ENCODE assay signal across 18 cellular contexts in the genomic region with DNA sequence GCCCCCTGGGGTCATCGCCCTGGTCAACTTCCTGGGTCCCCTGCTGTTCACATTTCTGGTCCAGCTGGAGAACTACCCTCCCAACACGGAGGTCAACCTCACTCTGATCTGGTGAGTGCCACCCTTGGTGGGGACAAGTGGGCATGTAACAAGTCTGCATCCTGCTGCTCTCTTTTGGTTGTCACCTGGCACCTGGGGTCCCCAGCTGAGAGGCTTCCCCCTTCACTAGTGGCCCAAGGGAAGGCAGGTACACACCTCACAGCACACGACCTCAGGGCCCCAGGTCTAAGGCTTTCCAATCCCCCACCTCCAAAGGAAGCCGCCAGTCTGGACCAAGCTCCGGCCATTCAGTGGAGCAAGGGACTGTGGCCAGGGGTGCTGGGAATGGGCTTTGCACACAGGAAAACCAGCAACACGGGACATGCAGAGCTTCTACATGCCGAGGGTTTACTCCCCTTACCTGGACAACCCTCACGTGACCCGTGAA. TPM values are rescaled to one million over a fixed set of nuclear protein-coding genes. Genes with fewer than 3 reads are reported as not detected.
DNase-seq lines count a peak whose midpoint lies in the region; ATAC-seq, FAIRE-seq and TF ChIP-seq lines count a peak whose summit lies in the region.
"Had no signal": no experiment of that assay in that cellular context is flagged by ENCODE, and none has a peak within 500 bp of the region (broad histone marks: within the 10 kb centered on the region; RNA-seq: fewer than 3 reads in every experiment).

No MANE protein-coding gene starts in this region.

- no peaks in the 10 kb centered on the region for H3K27me3 Mint-ChIP-seq in stimulated activated naive B cell treated with anti-CD40 and anti-IgM and Interleukin-4, amounts not matched to agents 10 μg/mL and 1 μg/mL and 100 μg/mL, for 72 hours
- H3K27me3 Mint-ChIP-seq: stimulated activated naive CD8-positive, alpha-beta T cell treated with anti-CD3 and anti-CD28 coated beads, Interleukin-15, Interleukin-2, amounts not matched to agents 100 ng/mL and 50 ng/mL, for 24 hours had no signal

- H3K4me1 ChIP-seq in right atrium auricular region = peaks cover 0 to 32% of the 10 kb centered on the region in 2 donors
- peaks cover 0 to 17% (median 5%) of the 10 kb centered on the region in 4 experiments; a peak in 5 of 7 replicates for H3K4me1 ChIP-seq in H1 (replicated peaks in 1 of 4; ENCODE audit: control insufficient read depth in 3 of 4, insufficient read depth in 4 of 4, low read length in 3 of 4)
- H3K4me1 ChIP-seq: prostate gland had no signal

- FAIRE-seq in H1 (lab: Jason Lieb, UNC) = no peak
- FAIRE-seq: HTR-8/SVneo had no signal

- H3K27ac ChIP-seq in right atrium auricular region = no peak overlapping the region
- H3K27ac ChIP-seq in SU-DHL-6 (ENCODE audit: low read depth, low read length) = peak overlapping the region; percentile 95
- H3K27ac ChIP-seq in H1 (ENCODE audit: low read depth, low read length) = no peak overlapping the region
- H3K27ac ChIP-seq: ascending aorta, prostate gland, thyroid gland had no signal

- H3K27ac Mint-ChIP-seq in stimulated activated naive B cell treated with anti-CD40 and anti-IgM and Interleukin-4, amounts not matched to agents 10 μg/mL and 1 μg/mL and 100 μg/mL, for 72 hours = peak overlapping the region; percentile 31
- H3K27ac Mint-ChIP-seq: nephron progenitor cell had no signal

- TF ChIP-seq RAD21 in H1 (IDR thresholded peaks at IDR 0.05 in 1 of 2, conservative IDR thresholded peaks at IDR 0.05 in 1 of 2; ENCODE audit: low read depth in 2 of 2, low read length in 2 of 2) = no peak

- no peak overlapping the region for H2BK12ac ChIP-seq in H1 (ENCODE audit: low read depth, low read length)

- no peak overlapping the region for H2BK20ac ChIP-seq in H1 (ENCODE audit: low read length)

- H3K4me3 ChIP-seq in right atrium auricular region (no peak overlapping the region), SU-DHL-6 (ENCODE audit: insufficient read depth, low read length, poor library complexity, severe bottlenecking) (no peak overlapping the region), H1 (ENCODE audit: extremely low read depth in 1 of 4, insufficient read depth in 2 of 4, low read depth in 3 of 4, low read length in 4 of 4) (no peak overlapping the region)
- H3K4me3 ChIP-seq: ascending aorta, heart right ventricle, prostate gland, skin epidermis, thyroid gland had no signal

- TF ChIP-seq CTCF in right atrium auricular region (IDR thresholded peaks at IDR 0.05) (no peak), SU-DHL-6 (IDR thresholded peaks at IDR 0.05; ENCODE audit: insufficient read depth, low read length, poor library complexity, severe bottlenecking) (no peak), H1 (IDR thresholded peaks at IDR 0.05; ENCODE audit: control extremely low read depth in 1 of 3, insufficient read depth in 1 of 3, low read depth in 1 of 3, low read length in 3 of 3) (no peak), GM10248 (IDR thresholded peaks at IDR 0.05; ENCODE audit: control extremely low read depth, extremely low read depth, low read depth, missing control alignments) (no peak)

- H3K36me3 ChIP-seq in right atrium auricular region (no peaks in the 10 kb centered on the region), SU-DHL-6 (ENCODE audit: low read length) (no peaks in the 10 kb centered on the region; the same call in 1 of the 2 replicates), H1 (ENCODE audit: control insufficient read depth in 2 of 4, insufficient read depth in 4 of 4, low read length in 3 of 4) (no peaks in the 10 kb centered on the region)
- H3K36me3 ChIP-seq: ascending aorta, prostate gland, thyroid gland had no signal

- intact Hi-C loops in left cardiac atrium (cut with DNase I) = loop anchor here in 1 of 2 donors (5.0 kb wide), 1 partner anchor 42 kb away; no protein-coding TSS in a partner anchor

- no peak overlapping the region for H2BK120ac ChIP-seq in H1 (replicated peaks; ENCODE audit: low read depth, low read length)

- no peak overlapping the region for H4K5ac ChIP-seq in H1 (ENCODE audit: insufficient read length, low read depth, low read length)

- 74% methylated on average over 9 of the region's 9 CpGs; no CpG with 5 or more reads in 1 of the 2 experiments for WGBS in H1 (ENCODE audit: extremely low coverage in 1 of 2, insufficient coverage in 1 of 2, insufficient read length in 1 of 2, insufficient replicate concordance in 2 of 2, low coverage in 1 of 2, low lambda C conversion rate in 2 of 2, missing lambda C conversion rate in 1 of 2), 2 experiments

- H3K23me2 ChIP-seq in H1 (ENCODE audit: low read depth, low read length) = no peaks in the 10 kb centered on the region; the same call in 1 of the 2 replicates

- H3K79me2 ChIP-seq in SU-DHL-6 (ENCODE audit: insufficient read depth, low read length) (peaks cover 19% of the 10 kb centered on the region), H1 (ENCODE audit: control insufficient read depth in 1 of 2, insufficient read depth in 2 of 2, low read length in 2 of 2) (no peaks in the 10 kb centered on the region)

- no peak overlapping the region for H4K8ac ChIP-seq in H1 (ENCODE audit: extremely low read depth, insufficient read depth, low read length)

- H3K4me2 ChIP-seq in SU-DHL-6 (ENCODE audit: low read depth, low read length, poor library complexity, severe bottlenecking) (no peak overlapping the region), H1 (ENCODE audit: insufficient read depth in 1 of 2, low read depth in 2 of 2, low read length in 2 of 2) (no peak overlapping the region)

- no peaks in the 10 kb centered on the region for H3K27me3 ChIP-seq in right atrium auricular region
- no peaks in the 10 kb centered on the region for H3K27me3 ChIP-seq in SU-DHL-6 (ENCODE audit: low read length)
- H3K27me3 ChIP-seq in H1 (replicated peaks in 1 of 4; ENCODE audit: control insufficient read depth in 3 of 4, extremely low read depth in 1 of 4, insufficient read depth in 3 of 4, low read length in 3 of 4) = peaks cover 0 to 26% (median 17%) of the 10 kb centered on the region in 4 experiments; a peak in 5 of 7 replicates
- H3K27me3 ChIP-seq: ascending aorta, thyroid gland had no signal

- no peak overlapping the region for H3K56ac ChIP-seq in H1 (replicated peaks; ENCODE audit: insufficient read length, low read depth, low read length)

- H4K20me1 ChIP-seq in SU-DHL-6 (ENCODE audit: low read depth, low read length) (no peaks in the 10 kb centered on the region), H1 (replicated peaks in 1 of 2; ENCODE audit: control insufficient read depth in 1 of 2, insufficient read depth in 2 of 2, low read length in 2 of 2) (peaks cover 0 to 4% of the 10 kb centered on the region in 2 experiments)

- H2BK5ac ChIP-seq in H1 (ENCODE audit: low read depth, low read length) = no peak overlapping the region

- no peak overlapping the region for H2AK5ac ChIP-seq in H1 (ENCODE audit: low read depth, low read length)

- no peak for ATAC-seq in left cardiac atrium
- ATAC-seq in stimulated activated naive B cell treated with anti-CD40 and anti-IgM and Interleukin-4, amounts not matched to agents 10 μg/mL and 1 μg/mL and 100 μg/mL, for 72 hours (replicated peaks) = no peak

- H3K9me3 ChIP-seq in right atrium auricular region (no peaks in the 10 kb centered on the region), SU-DHL-6 (ENCODE audit: insufficient read depth, low read length) (no peaks in the 10 kb centered on the region), H1 (ENCODE audit: insufficient read depth in 2 of 2, low read depth in 1 of 2, low read length in 1 of 2) (no peaks in the 10 kb centered on the region)
- H3K9me3 ChIP-seq: ascending aorta, heart right ventricle, prostate gland, thyroid gland had no signal

- TF ChIP-seq EP300 in H1 (IDR thresholded peaks at IDR 0.05; ENCODE audit: borderline replicate concordance in 1 of 2, low read depth in 2 of 2, low read length in 2 of 2) = no peak

- CTCF ChIA-PET in H1 (lab: Charles Lee; ENCODE audit: partially characterized antibody) = interaction anchor here (0.7 to 8.0 kb wide), 24 partner anchors 9 to 595 kb away, joined by 3 to 122 read pairs (median 5); partner anchors contain the start of genes AFMID, TK1 and TMC6
- CTCF ChIA-PET in GM10248 (lab: Yijun Ruan, JAX) = interaction anchor here (0.8 to 6.2 kb wide), 19 partner anchors 9 to 287 kb away, joined by 3 to 48 read pairs (median 4); partner anchors contain the start of genes C17orf99 and SYNGR2

- H2AFZ ChIP-seq in SU-DHL-6 (ENCODE audit: low read depth, low read length, severe bottlenecking) (no peak overlapping the region), H1 (ENCODE audit: low read length) (no peak overlapping the region)

- peaks cover 52% of the 10 kb centered on the region for H3F3A ChIP-seq in SU-DHL-6 (ENCODE audit: insufficient read depth)

- H3K18ac ChIP-seq in H1 (ENCODE audit: extremely low read depth, low read length) = no peak overlapping the region

- peaks cover 67 to 89% of the 10 kb centered on the region in 2 donors for H3K4me1 Mint-ChIP-seq in stimulated activated naive B cell treated with anti-CD40 and anti-IgM and Interleukin-4, amounts not matched to agents 10 μg/mL and 1 μg/mL and 100 μg/mL, for 72 hours

- no peak overlapping the region for H3K14ac ChIP-seq in H1 (ENCODE audit: insufficient read length)

- no peaks in the 10 kb centered on the region for H3K9me3 Mint-ChIP-seq in stimulated activated naive B cell treated with anti-CD40 and anti-IgM and Interleukin-4, amounts not matched to agents 10 μg/mL and 1 μg/mL and 100 μg/mL, for 72 hours
- H3K9me3 Mint-ChIP-seq: nephron progenitor cell; stimulated activated naive CD8-positive, alpha-beta T cell treated with anti-CD3 and anti-CD28 coated beads, Interleukin-15, Interleukin-2, amounts not matched to agents 100 ng/mL and 50 ng/mL, for 24 hours had no signal

- peak overlapping the region; percentile 87 for H3K9ac ChIP-seq in SU-DHL-6 (ENCODE audit: low read length)
- H3K9ac ChIP-seq in H1 (replicated peaks in 1 of 4; ENCODE audit: extremely low read depth in 1 of 4, low read depth in 3 of 4, low read length in 3 of 4) = no peak overlapping the region

- TF ChIP-seq POLR2A in H1 (IDR thresholded peaks at IDR 0.05; ENCODE audit: control extremely low read depth in 1 of 2, low read depth in 2 of 2, low read length in 2 of 2) = no peak

- H3K36me3 Mint-ChIP-seq in stimulated activated naive B cell treated with anti-CD40 and anti-IgM and Interleukin-4, amounts not matched to agents 10 μg/mL and 1 μg/mL and 100 μg/mL, for 72 hours = peaks cover 81 to 91% of the 10 kb centered on the region in 2 donors

- H3K4ac ChIP-seq in H1 (replicated peaks; ENCODE audit: insufficient read length, low read depth, low read length) = no peak overlapping the region

- peak overlapping the region; percentile 28 to 99 for H3K4me3 Mint-ChIP-seq in stimulated activated naive B cell treated with anti-CD40 and anti-IgM and Interleukin-4, amounts not matched to agents 10 μg/mL and 1 μg/mL and 100 μg/mL, for 72 hours
- H3K4me3 Mint-ChIP-seq: nephron progenitor cell had no signal

- no peak overlapping the region for H3K23ac ChIP-seq in H1 (ENCODE audit: insufficient read length)

- H2BK15ac ChIP-seq in H1 (ENCODE audit: low read length) = 0 out of 2 replicates have a peak overlapping the region, but pooled peaks have one; percentile 18

- H3K79me1 ChIP-seq in H1 (ENCODE audit: low read depth, low read length) = no peaks in the 10 kb centered on the region

- DNase-seq in left cardiac atrium (peak; percentile 18), right atrium auricular region (ENCODE audit: low spot score) (no peak), H1 (ENCODE audit: low read depth in 1 of 2, low spot score in 2 of 2) (no peak), GM10248 (ENCODE audit: extremely low spot score) (no peak), kidney tubule cell (ENCODE audit: low spot score) (no peak)
- no peak for DNase-seq in stimulated activated naive B cell treated with anti-CD40 and anti-IgM and Interleukin-4, amounts not matched to agents 10 μg/mL and 1 μg/mL and 100 μg/mL, for 72 hours
- DNase-seq: DMS79, heart right ventricle, NCI-H2227 treated with DMSO at 0.1 percent for 48 hours had no signal

- no peak overlapping the region for H4K91ac ChIP-seq in H1 (replicated peaks; ENCODE audit: insufficient read length, low read length)

- no peaks in the 10 kb centered on the region for H3K9me2 ChIP-seq in SU-DHL-6 (replicated peaks; ENCODE audit: insufficient read depth, low read length)

- POLR2A ChIA-PET in H1 (lab: Charles Lee; ENCODE audit: partially characterized antibody) (interaction anchor here (0.9 to 4.6 kb wide), 9 partner anchors 9 to 64 kb away, joined by 3 to 16 read pairs (median 4); partner anchors contain the start of genes AFMID and TK1), GM10248 (lab: Yijun Ruan, JAX) (interaction anchor here (0.6 to 1.5 kb wide), 3 partner anchors 36 to 562 kb away, joined by 3 to 8 read pairs (median 4); no protein-coding TSS in a partner anchor)

RNA-seq across cellular contexts. Expression of gene TMC8, which starts 4.4 kb away (rescaled TPM):
- total RNA-seq in left cardiac atrium (1 to 10 TPM; 3.8 to 4.3 TPM), right atrium auricular region (1 to 10 TPM; 1.0 to 2.6 TPM)
- 2.0 and 2.8 TPM in 2 replicates for total RNA-seq in H1 (2021; fragmentation: NEBNext Ultra II Directional; extraction: Animal tissue kit (Norgen Biotek cat#: 25700))
- polyA plus RNA-seq in H1 (2011; rRNA removed) = 1.00 and 3.0 TPM in 2 replicates
- 0.83 TPM for polyA plus RNA-seq in H1 (2011; cell fraction: cytosol; rRNA removed)
- polyA plus RNA-seq in H1 (2011; cell fraction: nucleus; rRNA removed) = 5.4 TPM
- 1.2 to 3.1 TPM (median 1.6 TPM) in 4 replicates for polyA plus RNA-seq in H1 (2012, experiment 1 of 2)
- 0.49 TPM for polyA plus RNA-seq in H1 (2012, experiment 2 of 2)
- 2.3 TPM for polyA plus RNA-seq in H1 (2013, experiment 1 of 2)
- polyA plus RNA-seq in H1 (2013, experiment 2 of 2) = 2.6 TPM
- 0.83 and 2.0 TPM in 2 replicates for polyA minus RNA-seq in H1 (2011; rRNA and poly(A)+ RNA removed)
- polyA minus RNA-seq in H1 (2011; cell fraction: cytosol; rRNA and poly(A)+ RNA removed) = not detected
- polyA minus RNA-seq in H1 (2011; cell fraction: nucleus; rRNA and poly(A)+ RNA removed) = 2.7 TPM

RNA-seq across cellular contexts. Expression of gene TMC6, which starts 6.4 kb away (rescaled TPM):
- total RNA-seq in left cardiac atrium (10 to 100 TPM; 24.9 to 32.0 TPM), right atrium auricular region (10 to 100 TPM in 1 of 2 donors, 1 to 10 TPM in 1; 7.5 to 41.3 TPM)
- 73.1 and 77.6 TPM in 2 replicates for total RNA-seq in H1 (2021; fragmentation: NEBNext Ultra II Directional; extraction: Animal tissue kit (Norgen Biotek cat#: 25700))
- 39.4 and 60.4 TPM in 2 replicates for polyA plus RNA-seq in H1 (2011; rRNA removed)
- polyA plus RNA-seq in H1 (2011; cell fraction: cytosol; rRNA removed) = 44.5 TPM
- 199 TPM for polyA plus RNA-seq in H1 (2011; cell fraction: nucleus; rRNA removed)
- polyA plus RNA-seq in H1 (2012, experiment 1 of 2) = 27.4 to 67.3 TPM (median 60.1 TPM) in 4 replicates
- 36.6 TPM for polyA plus RNA-seq in H1 (2012, experiment 2 of 2)
- 74.5 TPM for polyA plus RNA-seq in H1 (2013, experiment 1 of 2)
- 73.3 TPM for polyA plus RNA-seq in H1 (2013, experiment 2 of 2)
- 17.7 and 21.2 TPM in 2 replicates for polyA minus RNA-seq in H1 (2011; rRNA and poly(A)+ RNA removed)
- polyA minus RNA-seq in H1 (2011; cell fraction: cytosol; rRNA and poly(A)+ RNA removed) = 35.7 TPM
- 49.9 TPM for polyA minus RNA-seq in H1 (2011; cell fraction: nucleus; rRNA and poly(A)+ RNA removed)

RNA-seq across cellular contexts. Expression of gene C17orf99, which starts 11.2 kb away (rescaled TPM):
- total RNA-seq in left cardiac atrium (not detected), right atrium auricular region (not detected)
- total RNA-seq in H1 (2021; fragmentation: NEBNext Ultra II Directional; extraction: Animal tissue kit (Norgen Biotek cat#: 25700)) = not detected in 2 replicates
- polyA plus RNA-seq in H1 (2011; rRNA removed) = not detected in 2 replicates
- not detected for polyA plus RNA-seq in H1 (2011; cell fraction: cytosol; rRNA removed)
- not detected for polyA plus RNA-seq in H1 (2011; cell fraction: nucleus; rRNA removed)
- polyA plus RNA-seq in H1 (2012, experiment 1 of 2) = not detected in 4 replicates
- polyA plus RNA-seq in H1 (2012, experiment 2 of 2) = not detected
- not detected for polyA plus RNA-seq in H1 (2013, experiment 1 of 2)
- not detected for polyA plus RNA-seq in H1 (2013, experiment 2 of 2)
- polyA minus RNA-seq in H1 (2011; rRNA and poly(A)+ RNA removed) = not detected in 2 replicates
- not detected for polyA minus RNA-seq in H1 (2011; cell fraction: cytosol; rRNA and poly(A)+ RNA removed)
- polyA minus RNA-seq in H1 (2011; cell fraction: nucleus; rRNA and poly(A)+ RNA removed) = not detected
- total RNA-seq: ascending aorta, left lobe of liver, prostate gland, thyroid gland had no signal
- polyA plus RNA-seq: heart right ventricle had no signal

RNA-seq across cellular contexts. Expression of gene SYNGR2, which starts 33.4 kb away (rescaled TPM):
- total RNA-seq in left cardiac atrium = 10 to 100 TPM; 73.4 to 84.5 TPM
- 100 to 1,000 TPM in 1 of 2 donors, 10 to 100 TPM in 1; 52.8 to 129 TPM for total RNA-seq in right atrium auricular region
- 48.4 and 50.0 TPM in 2 replicates for total RNA-seq in H1 (2021; fragmentation: NEBNext Ultra II Directional; extraction: Animal tissue kit (Norgen Biotek cat#: 25700))
- 139 and 209 TPM in 2 replicates for polyA plus RNA-seq in H1 (2011; rRNA removed)
- 92.9 TPM for polyA plus RNA-seq in H1 (2011; cell fraction: cytosol; rRNA removed)
- polyA plus RNA-seq in H1 (2011; cell fraction: nucleus; rRNA removed) = 102 TPM
- polyA plus RNA-seq in H1 (2012, experiment 1 of 2) = 32.5 to 57.4 TPM (median 51.2 TPM) in 4 replicates
- 37.5 TPM for polyA plus RNA-seq in H1 (2012, experiment 2 of 2)
- 42.0 TPM for polyA plus RNA-seq in H1 (2013, experiment 1 of 2)
- polyA plus RNA-seq in H1 (2013, experiment 2 of 2) = 51.5 TPM
- polyA minus RNA-seq in H1 (2011; rRNA and poly(A)+ RNA removed) = 53.5 and 79.1 TPM in 2 replicates
- polyA minus RNA-seq in H1 (2011; cell fraction: cytosol; rRNA and poly(A)+ RNA removed) = 28.6 TPM
- 27.7 TPM for polyA minus RNA-seq in H1 (2011; cell fraction: nucleus; rRNA and poly(A)+ RNA removed)

RNA-seq across cellular contexts. Expression of gene TK1, which starts 51.9 kb away (rescaled TPM):
- total RNA-seq in left cardiac atrium (1 to 10 TPM; 1.8 to 7.7 TPM), right atrium auricular region (1 to 10 TPM; 2.2 TPM)
- total RNA-seq in H1 (2021; fragmentation: NEBNext Ultra II Directional; extraction: Animal tissue kit (Norgen Biotek cat#: 25700)) = 66.9 and 76.5 TPM in 2 replicates
- polyA plus RNA-seq in H1 (2011; rRNA removed) = 147 and 170 TPM in 2 replicates
- polyA plus RNA-seq in H1 (2011; cell fraction: cytosol; rRNA removed) = 150 TPM
- polyA plus RNA-seq in H1 (2011; cell fraction: nucleus; rRNA removed) = 168 TPM
- 50.8 to 96.9 TPM (median 88.1 TPM) in 4 replicates for polyA plus RNA-seq in H1 (2012, experiment 1 of 2)
- 148 TPM for polyA plus RNA-seq in H1 (2012, experiment 2 of 2)
- 57.7 TPM for polyA plus RNA-seq in H1 (2013, experiment 1 of 2)
- 54.1 TPM for polyA plus RNA-seq in H1 (2013, experiment 2 of 2)
- 110 and 113 TPM in 2 replicates for polyA minus RNA-seq in H1 (2011; rRNA and poly(A)+ RNA removed)
- 54.3 TPM for polyA minus RNA-seq in H1 (2011; cell fraction: cytosol; rRNA and poly(A)+ RNA removed)
- polyA minus RNA-seq in H1 (2011; cell fraction: nucleus; rRNA and poly(A)+ RNA removed) = 42.3 TPM
- total RNA-seq: ascending aorta had no signal
